ENCODE assay signal across 8 cellular contexts in genomic region chr3:42701371-42702065, GRCh38. TPM values are rescaled to one million over a fixed set of nuclear protein-coding genes. Genes with fewer than 3 reads are reported as not detected.
DNase-seq lines count a peak whose midpoint lies in the region; ATAC-seq lines count a peak whose summit lies in the region.

No MANE protein-coding gene starts in this region.

- DNase-seq in H4 (ENCODE audit: low spot score) (peak; percentile 27), SHP77 treated with DMSO at 0.1 percent for 48 hours (lab: John Stamatoyannopoulos, UW) (peak; percentile 57), left cardiac atrium (peak; percentile 79), sciatic nerve (ENCODE audit: low spot score) (peak; percentile 71)
- peak in 3 of 4 experiments; percentile 11 to 45 (median 15) for DNase-seq in activated naive CD4-positive, alpha-beta T cell (lab: John Stamatoyannopoulos, UW)

- ATAC-seq in left cardiac atrium (peak; percentile 67 to 74), sciatic nerve (peak; percentile 61), GM18520 (IDR thresholded peaks at IDR 0.05; ENCODE audit: unreplicated experiment) (no peak), GM21717 (IDR thresholded peaks at IDR 0.05; ENCODE audit: unreplicated experiment) (no peak), HG02798 (IDR thresholded peaks at IDR 0.05; ENCODE audit: poor library complexity, unreplicated experiment) (no peak)

- intact Hi-C loops in left cardiac atrium (cut with DNase I), result loop anchor here in 1 of 2 donors (2.0 to 5.0 kb wide), 3 partner anchors 21 to 41 kb away; no protein-coding TSS in a partner anchor
- intact Hi-C loops in sciatic nerve (cut with DNase I), result no loop called here

RNA-seq across cellular contexts. Expression of gene HHATL, which starts 1.1 kb away (rescaled TPM):
- not detected in 2 replicates for total RNA-seq in H4 (2014; rRNA removed; shearing (Covaris generic))
- total RNA-seq in left cardiac atrium (100 to 1,000 TPM; 431 to 706 TPM), sciatic nerve (not detected)

RNA-seq across cellular contexts. Expression of gene KLHL40, which starts 16.2 kb away (rescaled TPM):
- not detected in 2 replicates for total RNA-seq in H4 (2014; rRNA removed; shearing (Covaris generic))
- total RNA-seq in left cardiac atrium (under 1 TPM in 1 of 2 donors, not detected in 1; 0.86 TPM), sciatic nerve (0.13 TPM)

RNA-seq across cellular contexts. Expression of gene ZBTB47, which starts 48.0 kb away (rescaled TPM):
- 1.9 and 3.8 TPM in 2 replicates for total RNA-seq in H4 (2014; rRNA removed; shearing (Covaris generic))
- total RNA-seq in left cardiac atrium (100 to 1,000 TPM in 1 of 2 donors, 10 to 100 TPM in 1; 68.5 to 108 TPM), sciatic nerve (48.9 TPM)

Comparison
In these comparisons a context has a peak if more than half of its experiments do, and no peak if none do; other contexts are left out.
1. DNase-seq: peak in every context shown above with its lines; median percentile 79 in left cardiac atrium; 71 in sciatic nerve; 57 in SHP77 treated with DMSO at 0.1 percent for 48 hours; 27 in H4; 15 in activated naive CD4-positive, alpha-beta T cell.
2. ATAC-seq: peak in left cardiac atrium (2 of 2) and sciatic nerve (single experiment); none in GM18520 (single experiment), GM21717 (single experiment) and HG02798 (single experiment).
3. RNA of gene HHATL, which starts 1.1 kb away (total RNA-seq): 431 to 706 TPM in left cardiac atrium; not detected in H4 and not detected in sciatic nerve (single experiment); every median in the first group is over 100 times any median in the second.
4. RNA of gene ZBTB47, which starts 48.0 kb away (total RNA-seq): 68.5 to 108 TPM in left cardiac atrium and 48.9 TPM in sciatic nerve (single experiment); 1.9 to 3.8 TPM in H4; every median in the first group is over 10 times any median in the second.